23 cellular contexts compared by ENCODE assay signal in the genomic region with DNA sequence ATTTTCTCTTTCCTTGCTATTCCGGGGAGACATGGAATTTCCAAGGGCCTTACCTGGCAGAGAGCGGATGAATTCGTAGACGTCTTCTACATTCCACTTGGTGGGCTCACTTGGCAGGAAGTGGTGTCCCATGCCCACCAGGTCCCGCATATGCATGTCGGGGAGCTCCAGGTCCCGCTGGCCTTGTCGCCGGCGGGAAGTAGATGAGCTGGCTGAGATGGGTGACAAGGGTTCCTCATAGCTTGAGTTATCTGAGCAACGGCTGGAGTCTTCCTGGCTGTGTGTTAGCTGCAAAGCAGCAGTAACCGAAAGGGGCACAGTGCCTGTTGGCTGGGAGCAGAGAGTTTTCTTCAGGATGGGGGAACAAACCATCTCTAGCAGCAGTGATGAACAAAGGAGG. TPM values are rescaled to one million over a fixed set of nuclear protein-coding genes. Genes with fewer than 3 reads are reported as not detected.
A peak's percentile ranks its signal among the peaks of the same experiment; 100 is the strongest.
DNase-seq lines count a peak whose midpoint lies in the region; ATAC-seq, FAIRE-seq and TF ChIP-seq lines count a peak whose summit lies in the region.
"Had no signal": no experiment of that assay in that cellular context is flagged by ENCODE, and none has a peak within 500 bp of the region (broad histone marks: within the 10 kb centered on the region; RNA-seq: fewer than 3 reads in every experiment).

No MANE protein-coding gene starts in this region.

- WGBS in esophagus squamous epithelium, 2 donors: 83 to 91% methylated on average over 2 to 7 of the region's 12 CpGs

- no peak for FAIRE-seq in H54 (lab: Jason Lieb, UNC)
- FAIRE-seq: A204.1, colon had no signal

- no peak for ATAC-seq in Right ventricle myocardium superior (ENCODE audit: poor library complexity)
- no peak for ATAC-seq in HG03565 (IDR thresholded peaks at IDR 0.05; ENCODE audit: unreplicated experiment)
- ATAC-seq: naive thymus-derived CD8-positive, alpha-beta T cell had no signal

- H3K4me1 ChIP-seq in right atrium auricular region (peaks cover 0 to 68% of the 10 kb centered on the region in 2 donors), esophagus squamous epithelium (peaks cover 4 to 79% (median 40%) of the 10 kb centered on the region in 3 donors), neutrophil (ENCODE audit: control insufficient read depth in 1 of 2, insufficient read depth in 1 of 2, low read depth in 1 of 2, low read length in 1 of 2) (peaks cover 89 to 91% of the 10 kb centered on the region in 2 experiments)
- H3K4me1 ChIP-seq: HAP-1 had no signal

- intact Hi-C loops in Right ventricle myocardium superior (cut with DNase I): no loop called here
- intact Hi-C loops in esophagus squamous epithelium (cut with DNase I): no loop called here

- H3K27ac ChIP-seq in right atrium auricular region (peak overlapping the region; percentile 56 to 63), esophagus squamous epithelium (peak overlapping the region in 3 of 4 donors; percentile 8 to 48 (median 16)), neutrophil (peak overlapping the region; percentile 96)
- H3K27ac ChIP-seq: parathyroid adenoma had no signal

- TF ChIP-seq CTCF in right atrium auricular region (IDR thresholded peaks at IDR 0.05): no peak
- TF ChIP-seq CTCF in esophagus squamous epithelium (IDR thresholded peaks at IDR 0.05): no peak
- TF ChIP-seq CTCF in neutrophil (IDR thresholded peaks at IDR 0.05): no peak

- TF ChIP-seq POLR2A in esophagus squamous epithelium (IDR thresholded peaks at IDR 0.05) (no peak), H54 (IDR thresholded peaks at IDR 0.05; ENCODE audit: low read depth, low read length) (no peak)

- H3K9me3 ChIP-seq in right atrium auricular region (no peaks in the 10 kb centered on the region), esophagus squamous epithelium (no peaks in the 10 kb centered on the region), neutrophil (peaks cover 8% of the 10 kb centered on the region)
- H3K9me3 ChIP-seq: HAP-1, vagina had no signal

- H3K36me3 ChIP-seq in right atrium auricular region: peaks cover 100% of the 10 kb centered on the region
- peaks cover 66 to 100% (median 73%) of the 10 kb centered on the region in 3 donors for H3K36me3 ChIP-seq in esophagus squamous epithelium
- H3K36me3 ChIP-seq in neutrophil: peaks cover 99% of the 10 kb centered on the region

- H3K27me3 ChIP-seq in right atrium auricular region (no peaks in the 10 kb centered on the region), esophagus squamous epithelium (no peaks in the 10 kb centered on the region), neutrophil (no peaks in the 10 kb centered on the region)
- H3K27me3 ChIP-seq: vagina had no signal

- DNase-seq in right atrium auricular region (ENCODE audit: low spot score) (no peak), Right ventricle myocardium superior (no peak), esophagus squamous epithelium (lab: John Stamatoyannopoulos, UW) (no peak), NCI-H345 treated with DMSO at 0.1 percent for 48 hours (lab: John Stamatoyannopoulos, UW; ENCODE audit: unreplicated experiment) (no peak), H54 (ENCODE audit: insufficient read length, low spot score) (no peak), H4 (ENCODE audit: low spot score) (no peak)
- DNase-seq: activated CD4-positive, alpha-beta T cell treated with anti-CD3 and anti-CD28 coated beads, Interleukin-2, amount 50 U/mL, for 48 hours; activated gamma-delta T cell; naive thymus-derived CD8-positive, alpha-beta T cell; NCI-H2029; NCI-H446; stimulated activated CD4-positive, alpha-beta T cell treated with anti-CD3 and anti-CD28 coated beads, Interleukin-2, amount 100 ng/mL, for 48 hours had no signal

- H3K4me3 ChIP-seq in right atrium auricular region (no peak overlapping the region), esophagus squamous epithelium (no peak overlapping the region), neutrophil (ENCODE audit: low read depth in 1 of 2, low read length in 1 of 2) (peak overlapping the region in 1 of 2 experiments; percentile 58)
- H3K4me3 ChIP-seq: HAP-1, SK-N-MC, vagina had no signal

RNA-seq across cellular contexts. Expression of a gene that starts 7.9 kb away (rescaled TPM):
- total RNA-seq in right atrium auricular region: not detected
- total RNA-seq in Right ventricle myocardium superior: not detected
- total RNA-seq in esophagus squamous epithelium: not detected
- total RNA-seq in H4 (2014; rRNA removed; shearing (Covaris generic)): not detected in 2 replicates
- total RNA-seq: HT1080; lung microvascular endothelial cell; naive thymus-derived CD8-positive, alpha-beta T cell; skeletal muscle tissue; vagina had no signal

Comparison
In these comparisons a context has a peak if more than half of its experiments do, and no peak if none do; other contexts are left out.
1. H3K27ac ChIP-seq: peak in every context shown above with its lines; median percentile 96 in neutrophil; 60 in right atrium auricular region; 16 in esophagus squamous epithelium.